29 cellular contexts compared by ENCODE assay signal in the genomic region with DNA sequence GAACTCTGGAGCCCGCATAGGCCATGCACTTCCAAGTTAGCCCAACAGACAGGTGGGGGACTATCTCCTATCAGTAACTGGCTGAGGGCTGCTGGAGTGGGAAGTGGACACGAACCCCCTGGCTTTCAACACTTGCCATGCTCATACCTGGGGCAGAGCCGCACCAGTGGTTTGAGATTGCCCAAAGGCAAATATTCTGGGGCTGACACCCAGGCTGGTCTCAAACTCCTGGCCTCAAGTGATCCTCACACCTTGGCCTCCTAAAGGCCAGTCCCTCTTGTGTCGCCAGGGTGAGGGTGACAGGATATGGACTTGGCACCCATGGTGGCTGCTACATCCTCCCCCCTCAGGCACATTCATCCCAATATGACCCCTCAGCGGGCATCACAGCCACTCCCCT. TPM values are rescaled to one million over a fixed set of nuclear protein-coding genes. Genes with fewer than 3 reads are reported as not detected.
A peak's percentile ranks its signal among the peaks of the same experiment; 100 is the strongest.
DNase-seq lines count a peak whose midpoint lies in the region; ATAC-seq, FAIRE-seq and TF ChIP-seq lines count a peak whose summit lies in the region.
"Had no signal": no experiment of that assay in that cellular context is flagged by ENCODE, and none has a peak within 500 bp of the region (broad histone marks: within the 10 kb centered on the region; RNA-seq: fewer than 3 reads in every experiment).

No MANE protein-coding gene starts in this region.

- H3K27me3 Mint-ChIP-seq in activated CD8-positive, alpha-beta T cell treated with anti-CD3 and anti-CD28 coated beads for 36 hours = no peaks in the 10 kb centered on the region
- H3K27me3 Mint-ChIP-seq in activated CD8-positive, alpha-beta T cell treated with anti-CD3 and anti-CD28 coated beads, Interleukin-2, amount 10 ng/mL, durations not matched to agents 7 days and 5 days (ENCODE audit: low read depth) = no peaks in the 10 kb centered on the region
- no peaks in the 10 kb centered on the region for H3K27me3 Mint-ChIP-seq in effector memory CD8-positive, alpha-beta T cell
- H3K27me3 Mint-ChIP-seq: B cell had no signal

- ATAC-seq in activated CD8-positive, alpha-beta T cell treated with anti-CD3 and anti-CD28 coated beads for 36 hours = no peak
- no peak for ATAC-seq in activated CD8-positive, alpha-beta T cell treated with anti-CD3 and anti-CD28 coated beads, Interleukin-2, amount 10 ng/mL, durations not matched to agents 7 days and 5 days
- no peak for ATAC-seq in effector memory CD8-positive, alpha-beta T cell (replicated peaks)
- ATAC-seq: CD8-positive, alpha-beta T cell; HepG2; Panc1 had no signal

- peak; percentile 50 for TF ChIP-seq POLR2A in GM19193 (IDR thresholded peaks at IDR 0.05; ENCODE audit: extremely low read depth, insufficient read depth, insufficient read length)

- no peak for FAIRE-seq in GM19239 (lab: Jason Lieb, UNC)
- FAIRE-seq: GM18507, H1, HepG2 had no signal

- H3K27ac Mint-ChIP-seq in activated CD8-positive, alpha-beta T cell treated with anti-CD3 and anti-CD28 coated beads for 36 hours = peak overlapping the region; percentile 32
- no peak overlapping the region for H3K27ac Mint-ChIP-seq in activated CD8-positive, alpha-beta T cell treated with anti-CD3 and anti-CD28 coated beads, Interleukin-2, amount 10 ng/mL, durations not matched to agents 7 days and 5 days
- H3K27ac Mint-ChIP-seq in effector memory CD8-positive, alpha-beta T cell = peak overlapping the region; percentile 6 to 67

- H3K36me3 Mint-ChIP-seq in activated CD8-positive, alpha-beta T cell treated with anti-CD3 and anti-CD28 coated beads for 36 hours (ENCODE audit: low read depth) = peaks cover 49% of the 10 kb centered on the region
- peaks cover 48% of the 10 kb centered on the region for H3K36me3 Mint-ChIP-seq in activated CD8-positive, alpha-beta T cell treated with anti-CD3 and anti-CD28 coated beads, Interleukin-2, amount 10 ng/mL, durations not matched to agents 7 days and 5 days (ENCODE audit: low read depth)
- H3K36me3 Mint-ChIP-seq in effector memory CD8-positive, alpha-beta T cell (ENCODE audit: insufficient read depth) = peaks cover 58% of the 10 kb centered on the region

- CTCF ChIA-PET in activated CD8-positive, alpha-beta T cell treated with anti-CD3 and anti-CD28 coated beads for 36 hours (lab: Charles Lee) = interaction anchor here (1.1 to 1.7 kb wide), 2 partner anchors 11 to 44 kb away, joined by 3 to 4 read pairs; no protein-coding TSS in a partner anchor
- CTCF ChIA-PET in activated CD8-positive, alpha-beta T cell treated with anti-CD3 and anti-CD28 coated beads, Interleukin-2, amount 10 ng/mL, durations not matched to agents 7 days and 5 days (lab: Charles Lee) = interaction anchor here (1.2 kb wide), 1 partner anchor 44 kb away, joined by 5 read pairs; no protein-coding TSS in a partner anchor

- no peak overlapping the region for H3K4me3 Mint-ChIP-seq in activated CD8-positive, alpha-beta T cell treated with anti-CD3 and anti-CD28 coated beads for 36 hours
- H3K4me3 Mint-ChIP-seq in activated CD8-positive, alpha-beta T cell treated with anti-CD3 and anti-CD28 coated beads, Interleukin-2, amount 10 ng/mL, durations not matched to agents 7 days and 5 days = no peak overlapping the region
- H3K4me3 Mint-ChIP-seq in effector memory CD8-positive, alpha-beta T cell = no peak overlapping the region
- H3K4me3 Mint-ChIP-seq: B cell; CD8-positive, alpha-beta T cell had no signal

- peaks cover 11% of the 10 kb centered on the region for H3K4me1 Mint-ChIP-seq in activated CD8-positive, alpha-beta T cell treated with anti-CD3 and anti-CD28 coated beads for 36 hours (ENCODE audit: low read depth)
- peaks cover 5% of the 10 kb centered on the region for H3K4me1 Mint-ChIP-seq in activated CD8-positive, alpha-beta T cell treated with anti-CD3 and anti-CD28 coated beads, Interleukin-2, amount 10 ng/mL, durations not matched to agents 7 days and 5 days (ENCODE audit: low read depth)
- H3K4me1 Mint-ChIP-seq in effector memory CD8-positive, alpha-beta T cell (ENCODE audit: low read depth in 2 of 2) = peaks cover 2 to 8% of the 10 kb centered on the region in 2 donors

- no peak for TF ChIP-seq CTCF in activated CD8-positive, alpha-beta T cell treated with anti-CD3 and anti-CD28 coated beads for 36 hours (IDR thresholded peaks at IDR 0.05)

- no peak for DNase-seq in activated CD8-positive, alpha-beta T cell treated with anti-CD3 and anti-CD28 coated beads for 36 hours
- DNase-seq in activated CD8-positive, alpha-beta T cell treated with anti-CD3 and anti-CD28 coated beads, Interleukin-2, amount 10 ng/mL, durations not matched to agents 7 days and 5 days = no peak
- DNase-seq in effector memory CD8-positive, alpha-beta T cell = no peak
- DNase-seq in midbrain (lab: John Stamatoyannopoulos, UW) = no peak
- no peak for DNase-seq in SW480 (ENCODE audit: low spot score)
- no peak for DNase-seq in GM19239 (ENCODE audit: insufficient read length, low spot score)
- DNase-seq: Caco-2; CD8-positive, alpha-beta T cell; DMS 273 treated with DMSO at 0.1 percent for 48 hours; DMS79; EL; GDM1; HCEC 1CT; Karpas-422; NCI-H1092; NCI-H1417 treated with DMSO at 0.1 percent for 48 hours; NCI-H1694 treated with DMSO at 0.1 percent for 48 hours; NCI-H2081; NCI-H2227 treated with DMSO at 0.1 percent for 48 hours; NCI-H510A; NCI-H69; SHP77 treated with DMSO at 0.1 percent for 48 hours had no signal

- intact Hi-C loops in activated CD8-positive, alpha-beta T cell treated with anti-CD3 and anti-CD28 coated beads for 36 hours (cut with micrococcal nuclease) = no loop called here

- H3K9me3 Mint-ChIP-seq in activated CD8-positive, alpha-beta T cell treated with anti-CD3 and anti-CD28 coated beads for 36 hours = no peaks in the 10 kb centered on the region
- no peaks in the 10 kb centered on the region for H3K9me3 Mint-ChIP-seq in activated CD8-positive, alpha-beta T cell treated with anti-CD3 and anti-CD28 coated beads, Interleukin-2, amount 10 ng/mL, durations not matched to agents 7 days and 5 days (ENCODE audit: insufficient read depth)
- no peaks in the 10 kb centered on the region for H3K9me3 Mint-ChIP-seq in effector memory CD8-positive, alpha-beta T cell
- H3K9me3 Mint-ChIP-seq: CD8-positive, alpha-beta T cell had no signal

- POLR2A ChIA-PET in activated CD8-positive, alpha-beta T cell treated with anti-CD3 and anti-CD28 coated beads for 36 hours (lab: Charles Lee) = no interaction called here
- POLR2A ChIA-PET in activated CD8-positive, alpha-beta T cell treated with anti-CD3 and anti-CD28 coated beads, Interleukin-2, amount 10 ng/mL, durations not matched to agents 7 days and 5 days (lab: Charles Lee) = no interaction called here

RNA-seq across cellular contexts. Expression of gene NFKBID, which starts 13.1 kb away (rescaled TPM):
- 10 to 100 TPM; 80.8 to 81.2 TPM for total RNA-seq in activated CD8-positive, alpha-beta T cell treated with anti-CD3 and anti-CD28 coated beads for 36 hours
- total RNA-seq in activated CD8-positive, alpha-beta T cell treated with anti-CD3 and anti-CD28 coated beads, Interleukin-2, amount 10 ng/mL, durations not matched to agents 7 days and 5 days = 10 to 100 TPM; 39.0 to 40.7 TPM

RNA-seq across cellular contexts. Expression of gene HCST, which starts 15.1 kb away (rescaled TPM):
- total RNA-seq in activated CD8-positive, alpha-beta T cell treated with anti-CD3 and anti-CD28 coated beads for 36 hours = 10 to 100 TPM; 57.1 to 72.0 TPM
- total RNA-seq in activated CD8-positive, alpha-beta T cell treated with anti-CD3 and anti-CD28 coated beads, Interleukin-2, amount 10 ng/mL, durations not matched to agents 7 days and 5 days = 100 to 1,000 TPM; 196 to 216 TPM
- total RNA-seq: Caco-2, H1, HT1080 had no signal

RNA-seq across cellular contexts. Expression of gene APLP1, which starts 18.8 kb away (rescaled TPM):
- total RNA-seq in activated CD8-positive, alpha-beta T cell treated with anti-CD3 and anti-CD28 coated beads for 36 hours = 1 to 10 TPM; 2.0 to 2.1 TPM
- total RNA-seq in activated CD8-positive, alpha-beta T cell treated with anti-CD3 and anti-CD28 coated beads, Interleukin-2, amount 10 ng/mL, durations not matched to agents 7 days and 5 days = 1 to 10 TPM in 1 of 2 experiments, under 1 TPM in 1; 0.87 to 1.4 TPM
- total RNA-seq: B cell; CD8-positive, alpha-beta T cell had no signal

RNA-seq across cellular contexts. Expression of gene TYROBP, which starts 20.9 kb away (rescaled TPM):
- 1 to 10 TPM in 1 of 2 experiments, under 1 TPM in 1; 0.81 to 1.5 TPM for total RNA-seq in activated CD8-positive, alpha-beta T cell treated with anti-CD3 and anti-CD28 coated beads for 36 hours
- under 1 TPM; 0.52 to 0.71 TPM for total RNA-seq in activated CD8-positive, alpha-beta T cell treated with anti-CD3 and anti-CD28 coated beads, Interleukin-2, amount 10 ng/mL, durations not matched to agents 7 days and 5 days
- total RNA-seq: Caco-2, H1, HepG2, HT1080 had no signal

RNA-seq across cellular contexts. Expression of gene KIRREL2, which starts 30.5 kb away (rescaled TPM):
- 1 to 10 TPM; 1.4 TPM for total RNA-seq in activated CD8-positive, alpha-beta T cell treated with anti-CD3 and anti-CD28 coated beads for 36 hours
- total RNA-seq in activated CD8-positive, alpha-beta T cell treated with anti-CD3 and anti-CD28 coated beads, Interleukin-2, amount 10 ng/mL, durations not matched to agents 7 days and 5 days = 1 to 10 TPM; 1.9 to 2.2 TPM
- total RNA-seq: B cell, HT1080 had no signal
